Comparison of ENCODE assay signal across 1 cellular context in genomic region chr11:106765849-106766248, GRCh38.
TF ChIP-seq lines count a peak whose summit lies in the region.

No MANE protein-coding gene starts in this region.

TF ChIP-seq in GM23338, 12 proteins besides CTCF, POLR2A, EP300 and RAD21 (continued from another document):
- TF ChIP-seq ZNF462 (CRISPR knock-in tag; IDR thresholded peaks at IDR 0.05) (no peak), ETS1 (IDR thresholded peaks at IDR 0.05) (no peak), NANOG (IDR thresholded peaks at IDR 0.05; ENCODE audit: borderline replicate concordance) (no peak), CREB1 (CRISPR knock-in tag; IDR thresholded peaks at IDR 0.05; ENCODE audit: low read depth) (no peak), REST (IDR thresholded peaks at IDR 0.05; ENCODE audit: unreplicated experiment) (no peak), EZH2 (IDR thresholded peaks at IDR 0.05; ENCODE audit: low read depth, unreplicated experiment) (no peak)
